Comparison of ENCODE assay signal across 1 cellular context in the genomic region with DNA sequence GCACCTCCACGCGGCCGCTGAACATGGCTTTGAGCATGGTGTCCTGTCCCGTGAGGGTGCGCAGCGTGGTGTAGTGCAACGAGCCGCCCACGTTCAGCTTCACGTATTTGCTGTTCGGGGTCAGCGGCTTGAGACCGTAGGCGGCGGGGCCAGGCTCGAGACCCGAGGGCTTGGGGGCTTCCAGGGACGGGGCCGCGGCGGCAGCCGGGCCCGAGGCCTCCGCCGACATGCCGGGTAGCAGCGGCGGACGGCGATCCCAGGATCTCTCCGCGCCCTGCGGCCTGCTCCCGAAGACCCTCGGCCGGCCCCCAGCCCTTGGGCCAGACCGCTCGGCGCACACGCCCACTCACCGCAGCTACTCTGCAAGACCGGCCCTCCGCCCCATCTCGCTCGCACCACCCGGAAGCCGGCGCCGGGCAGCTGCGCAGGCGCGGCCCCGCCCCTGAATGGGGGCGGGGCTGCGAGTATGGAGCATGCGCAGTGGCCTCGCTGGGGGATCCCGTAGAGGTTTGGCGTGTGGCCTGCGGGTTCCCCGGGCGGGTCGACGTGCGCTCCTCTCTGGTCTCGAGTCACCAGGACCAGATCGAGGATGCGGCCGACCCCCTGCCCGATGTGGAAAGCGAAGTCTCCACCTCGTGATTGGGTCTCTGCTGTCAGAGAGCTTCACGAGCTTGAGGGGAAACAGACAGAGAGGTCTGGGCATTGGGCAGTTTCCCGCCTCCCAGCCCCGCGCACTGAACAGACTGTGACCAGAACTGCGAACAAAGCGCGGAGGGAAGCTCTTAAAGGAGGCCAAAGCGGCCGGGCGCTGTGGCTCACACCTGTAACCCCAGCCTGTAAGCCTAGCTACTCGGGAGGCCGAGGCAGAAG.
TF ChIP-seq lines count a peak whose summit lies in the region.

KCTD13 (minus strand) TSS at position 422 of the 870 bp plus-strand sequence; CDS start at position 229, 193 bp downstream.

TF ChIP-seq in HepG2, 621 proteins besides CTCF, POLR2A, EP300 and RAD21 (continued from another document and continues in another):
- TF ChIP-seq, protein P1, sequence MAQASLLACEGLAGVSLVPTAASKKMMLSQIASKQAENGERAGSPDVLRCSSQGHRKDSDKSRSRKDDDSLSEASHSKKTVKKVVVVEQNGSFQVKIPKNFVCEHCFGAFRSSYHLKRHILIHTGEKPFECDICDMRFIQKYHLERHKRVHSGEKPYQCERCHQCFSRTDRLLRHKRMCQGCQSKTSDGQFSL (CRISPR knock-in tag; IDR thresholded peaks at IDR 0.05): no peak
- TF ChIP-seq ZNF839 (CRISPR knock-in tag; IDR thresholded peaks at IDR 0.05; ENCODE audit: borderline replicate concordance) (no peak), ARNT (IDR thresholded peaks at IDR 0.05) (no peak), MTF2 (CRISPR knock-in tag; IDR thresholded peaks at IDR 0.05; ENCODE audit: borderline replicate concordance) (peak; percentile 66; the same call in 1 of the 2 replicates), SRY (CRISPR knock-in tag; IDR thresholded peaks at IDR 0.05) (peak; percentile 68), AHR (CRISPR knock-in tag; IDR thresholded peaks at IDR 0.05) (peak; percentile 62), ZNF430 (CRISPR knock-in tag; IDR thresholded peaks at IDR 0.05) (peak; percentile 95), ZNF33A (CRISPR knock-in tag; IDR thresholded peaks at IDR 0.05; ENCODE audit: borderline replicate concordance) (no peak), NFKBIZ (CRISPR knock-in tag; IDR thresholded peaks at IDR 0.05) (no peak; the same call in 1 of the 2 replicates), HNRNPLL (IDR thresholded peaks at IDR 0.05; ENCODE audit: low read depth, low read length, poor library complexity, severe bottlenecking) (peak; percentile 85), CBX5 (CRISPR knock-in tag; IDR thresholded peaks at IDR 0.05; ENCODE audit: borderline replicate concordance) (no peak), PITX1 (CRISPR knock-in tag; IDR thresholded peaks at IDR 0.05) (no peak), HMG20A (CRISPR knock-in tag; IDR thresholded peaks at IDR 0.05; ENCODE audit: borderline replicate concordance) (no peak), NCOA2 (CRISPR knock-in tag; IDR thresholded peaks at IDR 0.05) (peak; percentile 57), ZNF205 (CRISPR knock-in tag; IDR thresholded peaks at IDR 0.05) (peak; percentile 56; the same call in 1 of the 2 replicates), SOX13 (IDR thresholded peaks at IDR 0.05) (0 out of 2 replicates have a peak, but pooled peaks have one; percentile 37), SOX13 (CRISPR knock-in tag; conservative IDR thresholded peaks at IDR 0.05 in 1 of 2, IDR thresholded peaks at IDR 0.05 in 1 of 2) (peak in 1 of 2 experiments; percentile 24; a peak in 1 of 4 replicates), ZSCAN5A (CRISPR knock-in tag; IDR thresholded peaks at IDR 0.05; ENCODE audit: borderline replicate concordance) (peak; percentile 69; the same call in 1 of the 2 replicates), TFDP1 (CRISPR knock-in tag; IDR thresholded peaks at IDR 0.05; ENCODE audit: borderline replicate concordance) (peak; percentile 82), THAP8 (CRISPR knock-in tag; IDR thresholded peaks at IDR 0.05; ENCODE audit: borderline replicate concordance) (peak; percentile 77; the same call in 1 of the 2 replicates), SP1 (IDR thresholded peaks at IDR 0.05) (no peak), SP1 (CRISPR knock-in tag; IDR thresholded peaks at IDR 0.05) (peak; percentile 81; the same call in 1 of the 2 replicates), ZNF329 (CRISPR knock-in tag; IDR thresholded peaks at IDR 0.05; ENCODE audit: low read depth) (no peak), ZBTB7B (CRISPR knock-in tag; IDR thresholded peaks at IDR 0.05) (peak; percentile 82; the same call in 1 of the 2 replicates), SMARCC2 (IDR thresholded peaks at IDR 0.05) (no peak), ERF (CRISPR knock-in tag; IDR thresholded peaks at IDR 0.05) (peak; percentile 98), CSRNP2 (CRISPR knock-in tag; conservative IDR thresholded peaks at IDR 0.05; ENCODE audit: low read depth) (no peak), SALL1 (CRISPR knock-in tag; IDR thresholded peaks at IDR 0.05) (peak; percentile 90), TBP (CRISPR knock-in tag; IDR thresholded peaks at IDR 0.05) (no peak), ZNF7 (CRISPR knock-in tag; IDR thresholded peaks at IDR 0.05) (no peak), ISX (CRISPR knock-in tag; conservative IDR thresholded peaks at IDR 0.05) (peak; percentile 91; the same call in 1 of the 2 replicates), CREB1 (IDR thresholded peaks at IDR 0.05) (no peak), CREB1 (CRISPR knock-in tag; IDR thresholded peaks at IDR 0.05) (no peak), ZNF253 (CRISPR knock-in tag; IDR thresholded peaks at IDR 0.05; ENCODE audit: borderline replicate concordance) (peak; percentile 91; the same call in 1 of the 2 replicates), ZNF44 (CRISPR knock-in tag; IDR thresholded peaks at IDR 0.05) (no peak), ZNF333 (CRISPR knock-in tag; IDR thresholded peaks at IDR 0.05; ENCODE audit: borderline replicate concordance) (no peak), MTA1 (CRISPR knock-in tag; IDR thresholded peaks at IDR 0.05; ENCODE audit: borderline replicate concordance) (no peak), THYN1 (CRISPR knock-in tag; IDR thresholded peaks at IDR 0.05; ENCODE audit: borderline replicate concordance, low read depth) (no peak)
- TF ChIP-seq, protein P2, sequence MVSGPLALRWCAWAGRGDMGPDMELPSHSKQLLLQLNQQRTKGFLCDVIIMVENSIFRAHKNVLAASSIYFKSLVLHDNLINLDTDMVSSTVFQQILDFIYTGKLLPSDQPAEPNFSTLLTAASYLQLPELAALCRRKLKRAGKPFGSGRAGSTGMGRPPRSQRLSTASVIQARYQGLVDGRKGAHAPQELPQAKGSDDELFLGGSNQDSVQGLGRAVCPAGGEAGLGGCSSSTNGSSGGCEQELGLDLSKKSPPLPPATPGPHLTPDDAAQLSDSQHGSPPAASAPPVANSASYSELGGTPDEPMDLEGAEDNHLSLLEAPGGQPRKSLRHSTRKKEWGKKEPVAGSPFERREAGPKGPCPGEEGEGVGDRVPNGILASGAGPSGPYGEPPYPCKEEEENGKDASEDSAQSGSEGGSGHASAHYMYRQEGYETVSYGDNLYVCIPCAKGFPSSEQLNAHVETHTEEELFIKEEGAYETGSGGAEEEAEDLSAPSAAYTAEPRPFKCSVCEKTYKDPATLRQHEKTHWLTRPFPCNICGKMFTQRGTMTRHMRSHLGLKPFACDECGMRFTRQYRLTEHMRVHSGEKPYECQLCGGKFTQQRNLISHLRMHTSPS (CRISPR knock-in tag; IDR thresholded peaks at IDR 0.05; ENCODE audit: low read depth): 0 out of 2 replicates have a peak, but pooled peaks have one; percentile 60
- TF ChIP-seq, protein P3, sequence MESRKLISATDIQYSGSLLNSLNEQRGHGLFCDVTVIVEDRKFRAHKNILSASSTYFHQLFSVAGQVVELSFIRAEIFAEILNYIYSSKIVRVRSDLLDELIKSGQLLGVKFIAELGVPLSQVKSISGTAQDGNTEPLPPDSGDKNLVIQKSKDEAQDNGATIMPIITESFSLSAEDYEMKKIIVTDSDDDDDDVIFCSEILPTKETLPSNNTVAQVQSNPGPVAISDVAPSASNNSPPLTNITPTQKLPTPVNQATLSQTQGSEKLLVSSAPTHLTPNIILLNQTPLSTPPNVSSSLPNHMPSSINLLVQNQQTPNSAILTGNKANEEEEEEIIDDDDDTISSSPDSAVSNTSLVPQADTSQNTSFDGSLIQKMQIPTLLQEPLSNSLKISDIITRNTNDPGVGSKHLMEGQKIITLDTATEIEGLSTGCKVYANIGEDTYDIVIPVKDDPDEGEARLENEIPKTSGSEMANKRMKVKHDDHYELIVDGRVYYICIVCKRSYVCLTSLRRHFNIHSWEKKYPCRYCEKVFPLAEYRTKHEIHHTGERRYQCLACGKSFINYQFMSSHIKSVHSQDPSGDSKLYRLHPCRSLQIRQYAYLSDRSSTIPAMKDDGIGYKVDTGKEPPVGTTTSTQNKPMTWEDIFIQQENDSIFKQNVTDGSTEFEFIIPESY (CRISPR knock-in tag; IDR thresholded peaks at IDR 0.05): 0 out of 2 replicates have a peak, but pooled peaks have one; percentile 14
- TF ChIP-seq, protein P4, sequence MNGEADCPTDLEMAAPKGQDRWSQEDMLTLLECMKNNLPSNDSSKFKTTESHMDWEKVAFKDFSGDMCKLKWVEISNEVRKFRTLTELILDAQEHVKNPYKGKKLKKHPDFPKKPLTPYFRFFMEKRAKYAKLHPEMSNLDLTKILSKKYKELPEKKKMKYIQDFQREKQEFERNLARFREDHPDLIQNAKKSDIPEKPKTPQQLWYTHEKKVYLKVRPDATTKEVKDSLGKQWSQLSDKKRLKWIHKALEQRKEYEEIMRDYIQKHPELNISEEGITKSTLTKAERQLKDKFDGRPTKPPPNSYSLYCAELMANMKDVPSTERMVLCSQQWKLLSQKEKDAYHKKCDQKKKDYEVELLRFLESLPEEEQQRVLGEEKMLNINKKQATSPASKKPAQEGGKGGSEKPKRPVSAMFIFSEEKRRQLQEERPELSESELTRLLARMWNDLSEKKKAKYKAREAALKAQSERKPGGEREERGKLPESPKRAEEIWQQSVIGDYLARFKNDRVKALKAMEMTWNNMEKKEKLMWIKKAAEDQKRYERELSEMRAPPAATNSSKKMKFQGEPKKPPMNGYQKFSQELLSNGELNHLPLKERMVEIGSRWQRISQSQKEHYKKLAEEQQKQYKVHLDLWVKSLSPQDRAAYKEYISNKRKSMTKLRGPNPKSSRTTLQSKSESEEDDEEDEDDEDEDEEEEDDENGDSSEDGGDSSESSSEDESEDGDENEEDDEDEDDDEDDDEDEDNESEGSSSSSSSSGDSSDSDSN (CRISPR knock-in tag; IDR thresholded peaks at IDR 0.05): peak; percentile 80
- TF ChIP-seq, protein P5, sequence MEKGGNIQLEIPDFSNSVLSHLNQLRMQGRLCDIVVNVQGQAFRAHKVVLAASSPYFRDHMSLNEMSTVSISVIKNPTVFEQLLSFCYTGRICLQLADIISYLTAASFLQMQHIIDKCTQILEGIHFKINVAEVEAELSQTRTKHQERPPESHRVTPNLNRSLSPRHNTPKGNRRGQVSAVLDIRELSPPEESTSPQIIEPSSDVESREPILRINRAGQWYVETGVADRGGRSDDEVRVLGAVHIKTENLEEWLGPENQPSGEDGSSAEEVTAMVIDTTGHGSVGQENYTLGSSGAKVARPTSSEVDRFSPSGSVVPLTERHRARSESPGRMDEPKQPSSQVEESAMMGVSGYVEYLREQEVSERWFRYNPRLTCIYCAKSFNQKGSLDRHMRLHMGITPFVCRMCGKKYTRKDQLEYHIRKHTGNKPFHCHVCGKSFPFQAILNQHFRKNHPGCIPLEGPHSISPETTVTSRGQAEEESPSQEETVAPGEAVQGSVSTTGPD (CRISPR knock-in tag; IDR thresholded peaks at IDR 0.05): peak; percentile 78; the same call in 1 of the 2 replicates
- TF ChIP-seq, protein P6, sequence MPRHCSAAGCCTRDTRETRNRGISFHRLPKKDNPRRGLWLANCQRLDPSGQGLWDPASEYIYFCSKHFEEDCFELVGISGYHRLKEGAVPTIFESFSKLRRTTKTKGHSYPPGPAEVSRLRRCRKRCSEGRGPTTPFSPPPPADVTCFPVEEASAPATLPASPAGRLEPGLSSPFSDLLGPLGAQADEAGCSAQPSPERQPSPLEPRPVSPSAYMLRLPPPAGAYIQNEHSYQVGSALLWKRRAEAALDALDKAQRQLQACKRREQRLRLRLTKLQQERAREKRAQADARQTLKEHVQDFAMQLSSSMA (CRISPR knock-in tag; IDR thresholded peaks at IDR 0.05): no peak
- TF ChIP-seq, protein P7, sequence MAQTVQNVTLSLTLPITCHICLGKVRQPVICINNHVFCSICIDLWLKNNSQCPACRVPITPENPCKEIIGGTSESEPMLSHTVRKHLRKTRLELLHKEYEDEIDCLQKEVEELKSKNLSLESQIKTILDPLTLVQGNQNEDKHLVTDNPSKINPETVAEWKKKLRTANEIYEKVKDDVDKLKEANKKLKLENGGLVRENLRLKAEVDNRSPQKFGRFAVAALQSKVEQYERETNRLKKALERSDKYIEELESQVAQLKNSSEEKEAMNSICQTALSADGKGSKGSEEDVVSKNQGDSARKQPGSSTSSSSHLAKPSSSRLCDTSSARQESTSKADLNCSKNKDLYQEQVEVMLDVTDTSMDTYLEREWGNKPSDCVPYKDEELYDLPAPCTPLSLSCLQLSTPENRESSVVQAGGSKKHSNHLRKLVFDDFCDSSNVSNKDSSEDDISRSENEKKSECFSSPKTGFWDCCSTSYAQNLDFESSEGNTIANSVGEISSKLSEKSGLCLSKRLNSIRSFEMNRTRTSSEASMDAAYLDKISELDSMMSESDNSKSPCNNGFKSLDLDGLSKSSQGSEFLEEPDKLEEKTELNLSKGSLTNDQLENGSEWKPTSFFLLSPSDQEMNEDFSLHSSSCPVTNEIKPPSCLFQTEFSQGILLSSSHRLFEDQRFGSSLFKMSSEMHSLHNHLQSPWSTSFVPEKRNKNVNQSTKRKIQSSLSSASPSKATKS (CRISPR knock-in tag; IDR thresholded peaks at IDR 0.05): peak; percentile 25; the same call in 1 of the 2 replicates
